Comparison of ENCODE assay signal across 26 cellular contexts in genomic region chr3:105579439-105579838, GRCh38.
"Had no signal": no experiment of that assay in that cellular context is flagged by ENCODE, and none has a peak within 500 bp of the region (broad histone marks: within the 10 kb centered on the region; RNA-seq: fewer than 3 reads in every experiment).

No MANE protein-coding gene starts in this region.

- H3K9me3 ChIP-seq: adrenal gland, ascending aorta, gastroesophageal sphincter had no signal

- H3K36me3 ChIP-seq: adrenal gland, brain microvascular endothelial cell, gastroesophageal sphincter, WERI-Rb-1 had no signal

- DNase-seq: activated B cell treated with CpG ODN at 0.5 μM for 24 hours; activated CD4-positive, alpha-beta T cell treated with anti-CD3 and anti-CD28 coated beads for 48 hours; activated CD4-positive, alpha-beta T cell treated with anti-CD3 and anti-CD28 coated beads, Interleukin-2, amount 50 U/mL, for 1 hour; activated CD4-positive, alpha-beta T cell treated with anti-CD3 and anti-CD28 coated beads, Interleukin-2, amount 50 U/mL, for 48 hours; activated CD8-positive, alpha-beta memory T cell treated with anti-CD3 and anti-CD28 coated beads for 24 hours; activated CD8-positive, alpha-beta T cell treated with anti-CD3 and anti-CD28 coated beads for 36 hours; activated effector memory CD4-positive, alpha-beta T cell treated with Interleukin-2 at 50 U/mL for 16 hours; activated gamma-delta T cell treated with Interleukin-2 at 50 U/mL for 16 hours; activated naive CD4-positive, alpha-beta T cell treated with anti-CD3 and anti-CD28 coated beads for 36 hours; activated naive CD8-positive, alpha-beta T cell treated with anti-CD3 and anti-CD28 coated beads for 36 hours; activated naive CD8-positive, alpha-beta T cell treated with anti-CD3 and anti-CD28 coated beads, Interleukin-2, amount 50 U/mL, for 24 hours; activated T-cell treated with anti-CD3 and anti-CD28 coated beads, Interleukin-2, amount 50 U/mL, for 4 hours; adrenal gland; brain microvascular endothelial cell; dorsolateral prefrontal cortex; effector memory CD4-positive, alpha-beta T cell; endodermal cell; foreskin melanocyte; head of caudate nucleus; T-helper 1 cell; T-helper 17 cell; T1000; WERI-Rb-1 had no signal

- H3K27ac ChIP-seq: adrenal gland, ascending aorta, brain microvascular endothelial cell, coronary artery, dorsolateral prefrontal cortex, gastroesophageal sphincter, WERI-Rb-1 had no signal

- H3K4me1 ChIP-seq: adrenal gland, ascending aorta, gastroesophageal sphincter had no signal

- H3K4me3 ChIP-seq: adrenal gland, ascending aorta, coronary artery, dorsolateral prefrontal cortex, gastroesophageal sphincter had no signal

- H3K27me3 ChIP-seq: adrenal gland, ascending aorta, brain microvascular endothelial cell, dorsolateral prefrontal cortex, gastroesophageal sphincter had no signal
